ENCODE assay signal across 10 cellular contexts in genomic region chr15:89034305-89034704, GRCh38. TPM values are rescaled to one million over a fixed set of nuclear protein-coding genes. Genes with fewer than 3 reads are reported as not detected.
A peak's percentile ranks its signal among the peaks of the same experiment; 100 is the strongest.
DNase-seq lines count a peak whose midpoint lies in the region; ATAC-seq and TF ChIP-seq lines count a peak whose summit lies in the region.
"Had no signal": no experiment of that assay in that cellular context is flagged by ENCODE, and none has a peak within 500 bp of the region (broad histone marks: within the 10 kb centered on the region; RNA-seq: fewer than 3 reads in every experiment).

No MANE protein-coding gene starts in this region.

- no peak overlapping the region for H3K27ac ChIP-seq in heart right ventricle
- no peak overlapping the region for H3K27ac ChIP-seq in dorsolateral prefrontal cortex
- H3K27ac ChIP-seq: lower lobe of right lung had no signal

- H3K4me3 ChIP-seq in heart right ventricle (no peak overlapping the region), NB4 (ENCODE audit: low read depth, low read length) (no peak overlapping the region), dorsolateral prefrontal cortex (no peak overlapping the region)
- H3K4me3 ChIP-seq: lower lobe of right lung had no signal

- TF ChIP-seq POLR2A in NB4 (IDR thresholded peaks at IDR 0.05; ENCODE audit: extremely low read depth, insufficient read length) (no peak), erythroblast (IDR thresholded peaks at IDR 0.05; ENCODE audit: low read length) (no peak)

- H3K4me1 ChIP-seq in heart right ventricle: no peaks in the 10 kb centered on the region
- H3K4me1 ChIP-seq: lower lobe of right lung had no signal

- no peaks in the 10 kb centered on the region for H3K9me3 ChIP-seq in heart right ventricle
- H3K9me3 ChIP-seq: lower lobe of right lung had no signal

- ATAC-seq in heart right ventricle (no peak), left cardiac atrium (no peak), HG03378 (IDR thresholded peaks at IDR 0.05; ENCODE audit: unreplicated experiment) (no peak)
- ATAC-seq: lower lobe of right lung had no signal

- TF ChIP-seq CTCF in heart right ventricle (IDR thresholded peaks at IDR 0.05) (peak in 6 of 9 donors; percentile 23 to 40 (median 36)), NB4 (IDR thresholded peaks at IDR 0.05; ENCODE audit: low read depth, low read length) (peak; percentile 34), dorsolateral prefrontal cortex (IDR thresholded peaks at IDR 0.05 in 54 of 56, conservative IDR thresholded peaks at IDR 0.05 in 2 of 56; ENCODE audit: low read depth in 1 of 56, partially characterized antibody in 56 of 56) (peak in 42 of 56 donors; percentile 18 to 56 (median 39))

- DNase-seq in heart right ventricle (no peak), left cardiac atrium (no peak), NB4 (ENCODE audit: low read depth) (peak; percentile 35), dorsolateral prefrontal cortex (no peak), GOT3 (lab: John Stamatoyannopoulos, UW) (no peak), erythroblast (lab: John Stamatoyannopoulos, UW) (no peak), NCI-H1417 treated with DMSO at 0.1 percent for 48 hours (lab: John Stamatoyannopoulos, UW) (no peak)
- DNase-seq: effector CD4-positive, alpha-beta T cell; lower lobe of right lung had no signal

- intact Hi-C loops in heart right ventricle (cut with DNase I) (no loop called here), left cardiac atrium (cut with DNase I) (no loop called here), dorsolateral prefrontal cortex (cut with DNase I) (no loop called here)

- H3K27me3 ChIP-seq in heart right ventricle (no peaks in the 10 kb centered on the region), dorsolateral prefrontal cortex (peaks cover 0 to 2% (median 0%) of the 10 kb centered on the region in 45 donors)

- no peaks in the 10 kb centered on the region for H3K36me3 ChIP-seq in heart right ventricle
- H3K36me3 ChIP-seq: lower lobe of right lung had no signal

- WGBS in heart right ventricle, 2 donors: 65 to 80% methylated on average over 4 of the region's 4 CpGs

RNA-seq across cellular contexts. Expression of gene ABHD2, which starts 54.0 kb away (rescaled TPM):
- total RNA-seq in heart right ventricle (100 to 1,000 TPM in 8 of 10 donors, 10 to 100 TPM in 2; 74.9 to 201 (median 123) TPM), left cardiac atrium (100 to 1,000 TPM in 1 of 2 donors, 10 to 100 TPM in 1; 91.6 to 208 TPM), dorsolateral prefrontal cortex (100 to 1,000 TPM in 119 of 120 experiments, 10 to 100 TPM in 1; 89.8 to 236 (median 169) TPM)
- 10 to 100 TPM in 1 of 2 donors, 1 to 10 TPM in 1; 9.1 to 41.6 TPM for polyA plus RNA-seq in heart right ventricle
